Comparison of ENCODE assay signal across 1 cellular context in genomic region chr19:45496349-45496953, GRCh38.
A peak's percentile ranks its signal among the peaks of the same experiment; 100 is the strongest.
TF ChIP-seq lines count a peak whose summit lies in the region.

No MANE protein-coding gene starts in this region.

TF ChIP-seq in HepG2, 621 proteins besides CTCF, POLR2A, EP300 and RAD21 (continued from another document and continues in another):
- TF ChIP-seq ZNF275 (CRISPR knock-in tag; IDR thresholded peaks at IDR 0.05; ENCODE audit: borderline replicate concordance) (0 out of 2 replicates have a peak, but pooled peaks have one; percentile 44), RNF219 (CRISPR knock-in tag; IDR thresholded peaks at IDR 0.05) (no peak), ZNF101 (CRISPR knock-in tag; IDR thresholded peaks at IDR 0.05; ENCODE audit: borderline replicate concordance, low read depth) (no peak), ELF3 (CRISPR knock-in tag; IDR thresholded peaks at IDR 0.05) (peak; percentile 58; the same call in 1 of the 2 replicates), ZNF296 (CRISPR knock-in tag; conservative IDR thresholded peaks at IDR 0.05) (no peak), ZNF331 (CRISPR knock-in tag; IDR thresholded peaks at IDR 0.05) (peak; percentile 73), ZNF609 (CRISPR knock-in tag; IDR thresholded peaks at IDR 0.05; ENCODE audit: borderline replicate concordance) (0 out of 2 replicates have a peak, but pooled peaks have one; percentile 26), ARNT2 (CRISPR knock-in tag; IDR thresholded peaks at IDR 0.05; ENCODE audit: low read depth) (peak; percentile 54; the same call in 1 of the 2 replicates), SOX5 (CRISPR knock-in tag; IDR thresholded peaks at IDR 0.05; ENCODE audit: borderline replicate concordance) (peak; percentile 34; the same call in 1 of the 2 replicates), SP1 (IDR thresholded peaks at IDR 0.05) (no peak), SP1 (CRISPR knock-in tag; IDR thresholded peaks at IDR 0.05) (peak; percentile 47; the same call in 1 of the 2 replicates), ZBTB25 (CRISPR knock-in tag; IDR thresholded peaks at IDR 0.05) (peak; percentile 83; the same call in 1 of the 2 replicates), GABPB1 (CRISPR knock-in tag; IDR thresholded peaks at IDR 0.05) (peak; percentile 69), SKI (IDR thresholded peaks at IDR 0.05; ENCODE audit: partially characterized antibody) (no peak), ZMYM2 (CRISPR knock-in tag; IDR thresholded peaks at IDR 0.05) (no peak), NKX3-1 (CRISPR knock-in tag; IDR thresholded peaks at IDR 0.05) (peak; percentile 88; the same call in 1 of the 2 replicates), MED1 (CRISPR knock-in tag; IDR thresholded peaks at IDR 0.05) (peak; percentile 60), ZNF335 (CRISPR knock-in tag; IDR thresholded peaks at IDR 0.05) (peak; percentile 58; the same call in 1 of the 2 replicates), ZC3H13 (CRISPR knock-in tag; IDR thresholded peaks at IDR 0.05) (0 out of 2 replicates have a peak, but pooled peaks have one; percentile 42), ZNF792 (CRISPR knock-in tag; IDR thresholded peaks at IDR 0.05) (peak; percentile 82), ZNF770 (CRISPR knock-in tag; IDR thresholded peaks at IDR 0.05) (no peak), ONECUT2 (CRISPR knock-in tag; IDR thresholded peaks at IDR 0.05) (no peak), GATAD1 (CRISPR knock-in tag; IDR thresholded peaks at IDR 0.05) (peak; percentile 41; the same call in 1 of the 2 replicates), HNF1A (IDR thresholded peaks at IDR 0.05; ENCODE audit: low read depth) (no peak), HNF1A (CRISPR knock-in tag; IDR thresholded peaks at IDR 0.05; ENCODE audit: borderline replicate concordance) (no peak), MAX (IDR thresholded peaks at IDR 0.05) (0 out of 2 replicates have a peak, but pooled peaks have one; percentile 38), KDM5B (CRISPR knock-in tag; IDR thresholded peaks at IDR 0.05; ENCODE audit: borderline replicate concordance) (peak; percentile 84)
- TF ChIP-seq, protein P1, sequence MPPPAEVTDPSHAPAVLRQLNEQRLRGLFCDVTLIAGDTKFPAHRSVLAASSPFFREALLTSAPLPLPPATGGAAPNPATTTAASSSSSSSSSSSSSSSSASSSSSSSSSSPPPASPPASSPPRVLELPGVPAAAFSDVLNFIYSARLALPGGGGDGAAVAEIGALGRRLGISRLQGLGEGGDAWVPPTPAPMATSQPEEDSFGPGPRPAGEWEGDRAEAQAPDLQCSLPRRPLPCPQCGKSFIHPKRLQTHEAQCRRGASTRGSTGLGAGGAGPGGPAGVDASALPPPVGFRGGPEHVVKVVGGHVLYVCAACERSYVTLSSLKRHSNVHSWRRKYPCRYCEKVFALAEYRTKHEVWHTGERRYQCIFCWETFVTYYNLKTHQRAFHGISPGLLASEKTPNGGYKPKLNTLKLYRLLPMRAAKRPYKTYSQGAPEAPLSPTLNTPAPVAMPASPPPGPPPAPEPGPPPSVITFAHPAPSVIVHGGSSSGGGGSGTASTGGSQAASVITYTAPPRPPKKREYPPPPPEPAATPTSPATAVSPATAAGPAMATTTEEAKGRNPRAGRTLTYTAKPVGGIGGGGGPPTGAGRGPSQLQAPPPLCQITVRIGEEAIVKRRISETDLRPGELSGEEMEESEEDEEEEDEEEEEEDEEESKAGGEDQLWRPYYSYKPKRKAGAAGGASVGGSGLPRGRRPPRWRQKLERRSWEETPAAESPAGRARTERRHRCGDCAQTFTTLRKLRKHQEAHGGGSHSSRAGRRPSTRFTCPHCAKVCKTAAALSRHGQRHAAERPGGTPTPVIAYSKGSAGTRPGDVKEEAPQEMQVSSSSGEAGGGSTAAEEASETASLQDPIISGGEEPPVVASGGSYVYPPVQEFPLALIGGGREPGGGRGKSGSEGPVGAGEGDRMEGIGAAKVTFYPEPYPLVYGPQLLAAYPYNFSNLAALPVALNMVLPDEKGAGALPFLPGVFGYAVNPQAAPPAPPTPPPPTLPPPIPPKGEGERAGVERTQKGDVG (CRISPR knock-in tag; IDR thresholded peaks at IDR 0.05; ENCODE audit: borderline replicate concordance): no peak
- TF ChIP-seq, protein P2, sequence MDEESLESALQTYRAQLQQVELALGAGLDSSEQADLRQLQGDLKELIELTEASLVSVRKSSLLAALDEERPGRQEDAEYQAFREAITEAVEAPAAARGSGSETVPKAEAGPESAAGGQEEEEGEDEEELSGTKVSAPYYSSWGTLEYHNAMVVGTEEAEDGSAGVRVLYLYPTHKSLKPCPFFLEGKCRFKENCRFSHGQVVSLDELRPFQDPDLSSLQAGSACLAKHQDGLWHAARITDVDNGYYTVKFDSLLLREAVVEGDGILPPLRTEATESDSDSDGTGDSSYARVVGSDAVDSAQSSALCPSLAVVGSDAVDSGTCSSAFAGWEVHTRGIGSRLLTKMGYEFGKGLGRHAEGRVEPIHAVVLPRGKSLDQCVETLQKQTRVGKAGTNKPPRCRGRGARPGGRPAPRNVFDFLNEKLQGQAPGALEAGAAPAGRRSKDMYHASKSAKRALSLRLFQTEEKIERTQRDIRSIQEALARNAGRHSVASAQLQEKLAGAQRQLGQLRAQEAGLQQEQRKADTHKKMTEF (CRISPR knock-in tag; IDR thresholded peaks at IDR 0.05): peak; percentile 76; the same call in 1 of the 2 replicates
- TF ChIP-seq, protein P3, sequence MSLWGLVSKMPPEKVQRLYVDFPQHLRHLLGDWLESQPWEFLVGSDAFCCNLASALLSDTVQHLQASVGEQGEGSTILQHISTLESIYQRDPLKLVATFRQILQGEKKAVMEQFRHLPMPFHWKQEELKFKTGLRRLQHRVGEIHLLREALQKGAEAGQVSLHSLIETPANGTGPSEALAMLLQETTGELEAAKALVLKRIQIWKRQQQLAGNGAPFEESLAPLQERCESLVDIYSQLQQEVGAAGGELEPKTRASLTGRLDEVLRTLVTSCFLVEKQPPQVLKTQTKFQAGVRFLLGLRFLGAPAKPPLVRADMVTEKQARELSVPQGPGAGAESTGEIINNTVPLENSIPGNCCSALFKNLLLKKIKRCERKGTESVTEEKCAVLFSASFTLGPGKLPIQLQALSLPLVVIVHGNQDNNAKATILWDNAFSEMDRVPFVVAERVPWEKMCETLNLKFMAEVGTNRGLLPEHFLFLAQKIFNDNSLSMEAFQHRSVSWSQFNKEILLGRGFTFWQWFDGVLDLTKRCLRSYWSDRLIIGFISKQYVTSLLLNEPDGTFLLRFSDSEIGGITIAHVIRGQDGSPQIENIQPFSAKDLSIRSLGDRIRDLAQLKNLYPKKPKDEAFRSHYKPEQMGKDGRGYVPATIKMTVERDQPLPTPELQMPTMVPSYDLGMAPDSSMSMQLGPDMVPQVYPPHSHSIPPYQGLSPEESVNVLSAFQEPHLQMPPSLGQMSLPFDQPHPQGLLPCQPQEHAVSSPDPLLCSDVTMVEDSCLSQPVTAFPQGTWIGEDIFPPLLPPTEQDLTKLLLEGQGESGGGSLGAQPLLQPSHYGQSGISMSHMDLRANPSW (CRISPR knock-in tag; IDR thresholded peaks at IDR 0.05; ENCODE audit: borderline replicate concordance): no peak
